In the genomic region with DNA sequence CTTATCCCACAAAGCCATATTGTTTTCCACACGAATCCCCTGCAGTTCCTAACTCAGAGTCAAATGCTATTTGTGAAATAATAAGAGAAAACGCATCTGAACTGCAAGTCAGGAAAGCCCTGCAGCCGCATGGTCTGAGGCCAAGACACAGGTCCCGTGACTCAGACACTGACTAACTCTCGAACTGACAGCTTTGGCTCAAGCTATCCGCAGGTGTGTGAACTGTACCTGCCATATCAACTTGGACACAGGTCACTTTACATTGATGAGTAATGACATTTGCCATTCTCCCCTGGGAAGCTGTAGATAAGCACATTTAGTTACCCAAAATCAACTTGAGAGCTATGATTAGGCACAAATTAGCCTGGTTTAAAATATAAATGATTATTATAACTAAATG, we compare ENCODE assay signal across 19 cellular contexts. TPM values are rescaled to one million over a fixed set of nuclear protein-coding genes. Genes with fewer than 3 reads are reported as not detected.
A peak's percentile ranks its signal among the peaks of the same experiment; 100 is the strongest.
DNase-seq lines count a peak whose midpoint lies in the region; ATAC-seq and TF ChIP-seq lines count a peak whose summit lies in the region.
"Had no signal": no experiment of that assay in that cellular context is flagged by ENCODE, and none has a peak within 500 bp of the region (broad histone marks: within the 10 kb centered on the region; RNA-seq: fewer than 3 reads in every experiment).

No MANE protein-coding gene starts in this region.

- H3K9ac ChIP-seq in SK-N-SH, result no peak overlapping the region

- CTCF ChIA-PET in SK-N-SH (lab: Yijun Ruan, JAX), result interaction anchor here (0.8 to 5.0 kb wide), 2 partner anchors 37 to 202 kb away, joined by 3 to 23 read pairs; no protein-coding TSS in a partner anchor

- POLR2A ChIA-PET in SK-N-SH (lab: Yijun Ruan, JAX), result no interaction called here

- WGBS in SK-N-SH (ENCODE audit: low lambda C conversion rate), result 78% methylated on average over 5 of the region's 6 CpGs

- H3K4me1 ChIP-seq in RWPE2 (ENCODE audit: insufficient read depth, poor library complexity, severe bottlenecking) (peaks cover 14% of the 10 kb centered on the region), SK-N-SH (ENCODE audit: control insufficient read depth in 1 of 2, insufficient read depth in 2 of 2, low read depth in 1 of 2, low read length in 1 of 2) (peaks cover 0 to 6% of the 10 kb centered on the region in 2 experiments; a peak in 1 of 4 replicates)
- H3K4me1 ChIP-seq: heart left ventricle, tibial nerve had no signal

- no peaks in the 10 kb centered on the region for H3K9me2 ChIP-seq in SK-N-SH

- ATAC-seq in RWPE2 (ENCODE audit: low read depth), result peak; percentile 95
- ATAC-seq: heart left ventricle, mucosa of descending colon had no signal

- H3K4me3 ChIP-seq in RWPE2 (ENCODE audit: severe bottlenecking) (no peak overlapping the region), epithelial cell of esophagus (ENCODE audit: low read length) (no peak overlapping the region), SK-N-SH (ENCODE audit: low read depth in 2 of 2, low read length in 1 of 2) (no peak overlapping the region), H7 (ENCODE audit: insufficient read depth, low read depth, low read length) (no peak overlapping the region)
- H3K4me3 ChIP-seq: heart left ventricle, mucosa of descending colon, tibial nerve had no signal

- H4K20me1 ChIP-seq in SK-N-SH (ENCODE audit: insufficient read depth), result no peaks in the 10 kb centered on the region

- DNase-seq in HT1080 (ENCODE audit: low read depth), result peak; percentile 6
- no peak for DNase-seq in RWPE2 (ENCODE audit: low spot score)
- peak; percentile 63 for DNase-seq in epithelial cell of esophagus (ENCODE audit: low read depth)
- DNase-seq in renal cortical epithelial cell (ENCODE audit: low read depth), result peak; percentile 25
- DNase-seq in SK-N-SH, result no peak
- no peak for DNase-seq in H7
- no peak for DNase-seq in GM13976 (ENCODE audit: low spot score)
- DNase-seq: aorta; DMS79 treated with DMSO at 0.1 percent for 48 hours; heart left ventricle; HFFc6; KBM-7; mucosa of descending colon; NCI-H187; NCI-H345; NK-92 treated with Interleukin-12 subunit alpha and Interleukin-12 subunit beta, amount 100 ng/mL, for 24 hours; RPMI8226; SW 1271 had no signal

- H3K27me3 ChIP-seq in RWPE2 (ENCODE audit: insufficient read depth, poor library complexity, severe bottlenecking) (no peaks in the 10 kb centered on the region), SK-N-SH (ENCODE audit: insufficient read depth) (no peaks in the 10 kb centered on the region), H7 (ENCODE audit: control insufficient read depth, insufficient read depth, low read length) (no peaks in the 10 kb centered on the region)
- H3K27me3 ChIP-seq: heart left ventricle, tibial nerve had no signal

- no peaks in the 10 kb centered on the region for H3F3A ChIP-seq in SK-N-SH (replicated peaks; ENCODE audit: insufficient read depth)

- no peak for TF ChIP-seq EP300 in SK-N-SH (IDR thresholded peaks at IDR 0.05; ENCODE audit: borderline replicate concordance in 1 of 2, low read depth in 1 of 2, low read length in 1 of 2)

- H3K36me3 ChIP-seq in RWPE2 (ENCODE audit: low read depth), result 0 out of 2 replicates have a peak, but pooled peaks cover 7% of the 10 kb centered on the region
- peaks cover 0 to 14% of the 10 kb centered on the region in 2 experiments for H3K36me3 ChIP-seq in SK-N-SH (replicated peaks in 1 of 2; ENCODE audit: control insufficient read depth in 1 of 2, insufficient read depth in 2 of 2, low read length in 1 of 2)
- peaks cover 1% of the 10 kb centered on the region for H3K36me3 ChIP-seq in H7 (replicated peaks; ENCODE audit: control insufficient read depth, insufficient read depth, low read length)

- TF ChIP-seq CTCF in RWPE2 (IDR thresholded peaks at IDR 0.05; ENCODE audit: poor library complexity, severe bottlenecking), result no peak
- no peak for TF ChIP-seq CTCF in epithelial cell of esophagus (IDR thresholded peaks at IDR 0.05; ENCODE audit: insufficient read depth, low read depth, low read length, missing control alignments)
- TF ChIP-seq CTCF in SK-N-SH (IDR thresholded peaks at IDR 0.05), result no peak
- TF ChIP-seq CTCF in GM13976 (IDR thresholded peaks at IDR 0.05; ENCODE audit: borderline replicate concordance, control extremely low read depth, extremely low read depth, insufficient read depth, missing control alignments), result no peak

- TF ChIP-seq RAD21 in SK-N-SH (IDR thresholded peaks at IDR 0.05; ENCODE audit: low read length), result no peak

- H2AFZ ChIP-seq in SK-N-SH (ENCODE audit: low read depth), result no peak overlapping the region

- H3K27ac ChIP-seq in RWPE2 (ENCODE audit: poor library complexity, severe bottlenecking), result no peak overlapping the region
- no peak overlapping the region for H3K27ac ChIP-seq in SK-N-SH (ENCODE audit: low read depth in 2 of 2, low read length in 1 of 2)
- H3K27ac ChIP-seq: heart left ventricle, tibial nerve had no signal

- H3K9me3 ChIP-seq in RWPE2 (ENCODE audit: severe bottlenecking) (no peaks in the 10 kb centered on the region), SK-N-SH (no peaks in the 10 kb centered on the region)
- H3K9me3 ChIP-seq: heart left ventricle, mucosa of descending colon, tibial nerve had no signal

- no peak overlapping the region for H3K4me2 ChIP-seq in SK-N-SH

- no peaks in the 10 kb centered on the region for H3K79me2 ChIP-seq in SK-N-SH (ENCODE audit: insufficient read depth)

- in situ Hi-C loops in GM13976 (cut with MboI; ENCODE audit: low sequenced_read_pairs, unreplicated experiment), result loop anchor here (25.0 kb wide), 1 partner anchor 482 kb away; no protein-coding TSS in a partner anchor

TF ChIP-seq in SK-N-SH, 30 proteins besides CTCF, POLR2A, EP300 and RAD21:
- no peak for TF ChIP-seq RXRA (IDR thresholded peaks at IDR 0.05; ENCODE audit: borderline replicate concordance, low read depth)
- TF ChIP-seq, protein P1, sequence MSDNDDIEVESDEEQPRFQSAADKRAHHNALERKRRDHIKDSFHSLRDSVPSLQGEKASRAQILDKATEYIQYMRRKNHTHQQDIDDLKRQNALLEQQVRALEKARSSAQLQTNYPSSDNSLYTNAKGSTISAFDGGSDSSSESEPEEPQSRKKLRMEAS (IDR thresholded peaks at IDR 0.05; ENCODE audit: low read depth), result no peak
- TF ChIP-seq POLR2AphosphoS5 (IDR thresholded peaks at IDR 0.05; ENCODE audit: low read depth, low read length), result no peak
- no peak for TF ChIP-seq MEF2A (IDR thresholded peaks at IDR 0.05; ENCODE audit: borderline replicate concordance, low read depth)
- TF ChIP-seq, protein P2, sequence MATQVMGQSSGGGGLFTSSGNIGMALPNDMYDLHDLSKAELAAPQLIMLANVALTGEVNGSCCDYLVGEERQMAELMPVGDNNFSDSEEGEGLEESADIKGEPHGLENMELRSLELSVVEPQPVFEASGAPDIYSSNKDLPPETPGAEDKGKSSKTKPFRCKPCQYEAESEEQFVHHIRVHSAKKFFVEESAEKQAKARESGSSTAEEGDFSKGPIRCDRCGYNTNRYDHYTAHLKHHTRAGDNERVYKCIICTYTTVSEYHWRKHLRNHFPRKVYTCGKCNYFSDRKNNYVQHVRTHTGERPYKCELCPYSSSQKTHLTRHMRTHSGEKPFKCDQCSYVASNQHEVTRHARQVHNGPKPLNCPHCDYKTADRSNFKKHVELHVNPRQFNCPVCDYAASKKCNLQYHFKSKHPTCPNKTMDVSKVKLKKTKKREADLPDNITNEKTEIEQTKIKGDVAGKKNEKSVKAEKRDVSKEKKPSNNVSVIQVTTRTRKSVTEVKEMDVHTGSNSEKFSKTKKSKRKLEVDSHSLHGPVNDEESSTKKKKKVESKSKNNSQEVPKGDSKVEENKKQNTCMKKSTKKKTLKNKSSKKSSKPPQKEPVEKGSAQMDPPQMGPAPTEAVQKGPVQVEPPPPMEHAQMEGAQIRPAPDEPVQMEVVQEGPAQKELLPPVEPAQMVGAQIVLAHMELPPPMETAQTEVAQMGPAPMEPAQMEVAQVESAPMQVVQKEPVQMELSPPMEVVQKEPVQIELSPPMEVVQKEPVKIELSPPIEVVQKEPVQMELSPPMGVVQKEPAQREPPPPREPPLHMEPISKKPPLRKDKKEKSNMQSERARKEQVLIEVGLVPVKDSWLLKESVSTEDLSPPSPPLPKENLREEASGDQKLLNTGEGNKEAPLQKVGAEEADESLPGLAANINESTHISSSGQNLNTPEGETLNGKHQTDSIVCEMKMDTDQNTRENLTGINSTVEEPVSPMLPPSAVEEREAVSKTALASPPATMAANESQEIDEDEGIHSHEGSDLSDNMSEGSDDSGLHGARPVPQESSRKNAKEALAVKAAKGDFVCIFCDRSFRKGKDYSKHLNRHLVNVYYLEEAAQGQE (IDR thresholded peaks at IDR 0.05; ENCODE audit: low read depth, low read length), result no peak
- no peak for TF ChIP-seq YY1 (IDR thresholded peaks at IDR 0.05; ENCODE audit: low read depth)
- TF ChIP-seq, protein P3, sequence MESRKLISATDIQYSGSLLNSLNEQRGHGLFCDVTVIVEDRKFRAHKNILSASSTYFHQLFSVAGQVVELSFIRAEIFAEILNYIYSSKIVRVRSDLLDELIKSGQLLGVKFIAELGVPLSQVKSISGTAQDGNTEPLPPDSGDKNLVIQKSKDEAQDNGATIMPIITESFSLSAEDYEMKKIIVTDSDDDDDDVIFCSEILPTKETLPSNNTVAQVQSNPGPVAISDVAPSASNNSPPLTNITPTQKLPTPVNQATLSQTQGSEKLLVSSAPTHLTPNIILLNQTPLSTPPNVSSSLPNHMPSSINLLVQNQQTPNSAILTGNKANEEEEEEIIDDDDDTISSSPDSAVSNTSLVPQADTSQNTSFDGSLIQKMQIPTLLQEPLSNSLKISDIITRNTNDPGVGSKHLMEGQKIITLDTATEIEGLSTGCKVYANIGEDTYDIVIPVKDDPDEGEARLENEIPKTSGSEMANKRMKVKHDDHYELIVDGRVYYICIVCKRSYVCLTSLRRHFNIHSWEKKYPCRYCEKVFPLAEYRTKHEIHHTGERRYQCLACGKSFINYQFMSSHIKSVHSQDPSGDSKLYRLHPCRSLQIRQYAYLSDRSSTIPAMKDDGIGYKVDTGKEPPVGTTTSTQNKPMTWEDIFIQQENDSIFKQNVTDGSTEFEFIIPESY (IDR thresholded peaks at IDR 0.05; ENCODE audit: borderline replicate concordance, low read depth), result no peak

RNA-seq across cellular contexts. Expression of a gene that starts 34.9 kb away (rescaled TPM):
- total RNA-seq in HT1080 (2014; rRNA removed; shearing (Covaris generic)), result 22.9 and 23.6 TPM in 2 replicates
- polyA plus RNA-seq in HT1080 (2015; cell fraction: cytosol; rRNA removed), result 13.2 and 17.0 TPM in 2 replicates
- polyA plus RNA-seq in HT1080 (2015; cell fraction: nucleus; rRNA removed), result 36.6 and 41.3 TPM in 2 replicates
- total RNA-seq in renal cortical epithelial cell, result 20.5 and 26.2 TPM in 2 replicates
- 13.5 and 14.6 TPM in 2 replicates for polyA plus RNA-seq in SK-N-SH (2012; rRNA removed)
- 8.4 and 11.8 TPM in 2 replicates for polyA plus RNA-seq in SK-N-SH (2012; cell fraction: cytosol; rRNA removed)
- polyA plus RNA-seq in SK-N-SH (2012; cell fraction: nucleus; rRNA removed), result 38.6 and 43.5 TPM in 2 replicates
- total RNA-seq in H7 (2014; rRNA removed; shearing (Covaris generic)), result 33.4 and 41.1 TPM in 2 replicates

Comparison
In these comparisons a context has a peak if more than half of its experiments do, and no peak if none do; other contexts are left out.
1. DNase-seq: peak in HT1080 (single experiment), epithelial cell of esophagus (single experiment) and renal cortical epithelial cell (single experiment); none in RWPE2 (single experiment), SK-N-SH (single experiment), H7 (single experiment) and GM13976 (single experiment).